Comparison of ENCODE assay signal across 18 cellular contexts in genomic region chr2:118830121-118830520, GRCh38. TPM values are rescaled to one million over a fixed set of nuclear protein-coding genes. Genes with fewer than 3 reads are reported as not detected.
"Had no signal": no experiment of that assay in that cellular context is flagged by ENCODE, and none has a peak within 500 bp of the region (broad histone marks: within the 10 kb centered on the region; RNA-seq: fewer than 3 reads in every experiment).

No MANE protein-coding gene starts in this region.

- H3K9me3 Mint-ChIP-seq: activated B cell treated with CpG ODN at 0.5 μM for 24 hours; activated CD4-positive, alpha-beta T cell treated with anti-CD3 and anti-CD28 coated beads, Interleukin-2, amount 10 ng/mL, durations not matched to agents 7 days and 5 days; activated T-helper 2 cell treated with anti-CD3 and anti-CD28 coated beads, Interferon-gamma antibody, Interleukin-2, Interleukin-4, amounts not matched to agents 10 μg/mL and 5 μg/mL and 100 μg/mL, durations not matched to agents 14 hours and 24 hours and 36 hours; central memory CD8-positive, alpha-beta T cell; neural progenitor cell had no signal

- H3K9ac ChIP-seq: neural progenitor cell had no signal

- H3K4me2 ChIP-seq: hepatocyte, neural progenitor cell had no signal

- H3K27ac Mint-ChIP-seq: activated B cell treated with CpG ODN at 0.5 μM for 24 hours; activated CD4-positive, alpha-beta T cell treated with anti-CD3 and anti-CD28 coated beads, Interleukin-2, amount 10 ng/mL, durations not matched to agents 7 days and 5 days; activated T-helper 2 cell treated with anti-CD3 and anti-CD28 coated beads, Interferon-gamma antibody, Interleukin-2, Interleukin-4, amounts not matched to agents 10 μg/mL and 5 μg/mL and 100 μg/mL, durations not matched to agents 14 hours and 24 hours and 36 hours; neural progenitor cell had no signal

- H3K27ac ChIP-seq: body of pancreas, hepatocyte, neural progenitor cell, pancreas had no signal

- H3K9me3 ChIP-seq: body of pancreas, pancreas had no signal

- H3K4me3 ChIP-seq: body of pancreas, hepatocyte, neural progenitor cell, pancreas, skin epidermis had no signal

- H3K79me2 ChIP-seq: hepatocyte had no signal

- H3K36me3 Mint-ChIP-seq: neural progenitor cell had no signal

- DNase-seq: activated B cell treated with CpG ODN at 0.5 μM for 24 hours; activated CD4-positive, alpha-beta T cell treated with anti-CD3 and anti-CD28 coated beads, Interleukin-2, amount 10 ng/mL, durations not matched to agents 7 days and 5 days; activated naive CD4-positive, alpha-beta T cell treated with anti-CD3 and anti-CD28 coated beads, Interleukin-2, amount 50 U/mL, for 16 hours; body of pancreas; cortex of kidney; effector CD8-positive, alpha-beta T cell; pancreas; T-helper 2 cell; trophoblast cell had no signal

- H2AFZ ChIP-seq: hepatocyte, neural progenitor cell had no signal

- H3K36me3 ChIP-seq: neural progenitor cell, pancreas had no signal

- H3K4me3 Mint-ChIP-seq: activated B cell treated with CpG ODN at 0.5 μM for 24 hours; activated CD4-positive, alpha-beta T cell treated with anti-CD3 and anti-CD28 coated beads, Interleukin-2, amount 10 ng/mL, durations not matched to agents 7 days and 5 days; central memory CD8-positive, alpha-beta T cell; neural progenitor cell had no signal

- ATAC-seq: body of pancreas, pancreas had no signal

RNA-seq across cellular contexts. Expression of gene EN1, which starts 17.3 kb away (rescaled TPM):
- total RNA-seq: activated B cell treated with CpG ODN at 0.5 μM for 24 hours; activated CD4-positive, alpha-beta T cell treated with anti-CD3 and anti-CD28 coated beads, Interleukin-2, amount 10 ng/mL, durations not matched to agents 7 days and 5 days; activated T-helper 2 cell treated with anti-CD3 and anti-CD28 coated beads, Interferon-gamma antibody, Interleukin-2, Interleukin-4, amounts not matched to agents 10 μg/mL and 5 μg/mL and 100 μg/mL, durations not matched to agents 14 hours and 24 hours and 36 hours; body of pancreas; fibroblast of lung; kidney epithelial cell; liver; pancreas; renal cortical epithelial cell had no signal
- polyA plus RNA-seq: fibroblast of lung, liver, pancreas had no signal
